1 cellular context compared by ENCODE assay signal in genomic region chr2:47905454-47906260, GRCh38.
TF ChIP-seq lines count a peak whose summit lies in the region.

No MANE protein-coding gene starts in this region.

TF ChIP-seq in HEK293, 187 proteins besides CTCF, POLR2A, EP300 and RAD21 (continued from another document and continues in another):
- no peak for TF ChIP-seq ZNF518A (tag by site-specific recombination; conservative IDR thresholded peaks at IDR 0.05; ENCODE audit: low read depth)
- no peak for TF ChIP-seq ZNF223 (tag by site-specific recombination; IDR thresholded peaks at IDR 0.05)
- no peak for TF ChIP-seq ZNF776 (tag by site-specific recombination; IDR thresholded peaks at IDR 0.05; ENCODE audit: borderline replicate concordance)
- no peak for TF ChIP-seq YY2 (tag by site-specific recombination; IDR thresholded peaks at IDR 0.05)
- no peak for TF ChIP-seq ZNF560 (tag by site-specific recombination; IDR thresholded peaks at IDR 0.05; ENCODE audit: borderline replicate concordance)
- TF ChIP-seq ZNF18 (tag by site-specific recombination; IDR thresholded peaks at IDR 0.05), result no peak
- TF ChIP-seq ZBTB17 (tag by site-specific recombination; IDR thresholded peaks at IDR 0.05), result 0 out of 2 replicates have a peak, but pooled peaks have one; percentile 9
- TF ChIP-seq ZNF148 (tag by site-specific recombination; IDR thresholded peaks at IDR 0.05; ENCODE audit: borderline replicate concordance), result no peak
- no peak for TF ChIP-seq ELK4 (IDR thresholded peaks at IDR 0.05; ENCODE audit: borderline replicate concordance, low read depth, low read length)
- no peak for TF ChIP-seq FEZF1 (tag by site-specific recombination; IDR thresholded peaks at IDR 0.05)
- no peak for TF ChIP-seq ZNF248 (tag by site-specific recombination; IDR thresholded peaks at IDR 0.05)
- no peak for TF ChIP-seq ZNF404 (tag by site-specific recombination; IDR thresholded peaks at IDR 0.05)
- no peak for TF ChIP-seq ZNF266 (tag by site-specific recombination; IDR thresholded peaks at IDR 0.05; ENCODE audit: low read depth)
- no peak for TF ChIP-seq GFI1B (tag by site-specific recombination; IDR thresholded peaks at IDR 0.05)
- peak; percentile 73 for TF ChIP-seq ZNF398 (tag by site-specific recombination; IDR thresholded peaks at IDR 0.05)
- no peak for TF ChIP-seq ZNF701 (tag by site-specific recombination; IDR thresholded peaks at IDR 0.05)
- no peak for TF ChIP-seq ZNF654 (tag by site-specific recombination; IDR thresholded peaks at IDR 0.05; ENCODE audit: low read depth)
- TF ChIP-seq ZNF792 (tag by site-specific recombination; IDR thresholded peaks at IDR 0.05), result no peak
- TF ChIP-seq ZNF785 (tag by site-specific recombination; IDR thresholded peaks at IDR 0.05), result no peak
- no peak for TF ChIP-seq KLF10 (tag by site-specific recombination; IDR thresholded peaks at IDR 0.05)
- no peak for TF ChIP-seq ZNF2 (tag by site-specific recombination; IDR thresholded peaks at IDR 0.05)
- no peak for TF ChIP-seq BCL6B (tag by site-specific recombination; IDR thresholded peaks at IDR 0.05)
- no peak for TF ChIP-seq ZSCAN30 (tag by site-specific recombination; IDR thresholded peaks at IDR 0.05)
- no peak for TF ChIP-seq ZNF610 (tag by site-specific recombination; IDR thresholded peaks at IDR 0.05; ENCODE audit: borderline replicate concordance)
- no peak for TF ChIP-seq ZNF169 (tag by site-specific recombination; IDR thresholded peaks at IDR 0.05)
- TF ChIP-seq ZNF548 (tag by site-specific recombination; IDR thresholded peaks at IDR 0.05), result no peak
- TF ChIP-seq GLI2 (tag by site-specific recombination; IDR thresholded peaks at IDR 0.05; ENCODE audit: borderline replicate concordance, low read depth), result no peak
- no peak for TF ChIP-seq ZNF146 (tag by site-specific recombination; IDR thresholded peaks at IDR 0.05)
- TF ChIP-seq KLF8 (tag by site-specific recombination; IDR thresholded peaks at IDR 0.05), result peak; percentile 41; the same call in 1 of the 2 replicates
- 0 out of 2 replicates have a peak, but pooled peaks have one; percentile 6 for TF ChIP-seq WT1 (tag by site-specific recombination; IDR thresholded peaks at IDR 0.05)
- no peak for TF ChIP-seq ZNF350 (tag by site-specific recombination; IDR thresholded peaks at IDR 0.05)
- no peak for TF ChIP-seq ZEB2 (tag by site-specific recombination; IDR thresholded peaks at IDR 0.05)
- TF ChIP-seq ZSCAN16 (tag by site-specific recombination; IDR thresholded peaks at IDR 0.05), result no peak
- no peak for TF ChIP-seq GLI4 (tag by site-specific recombination; IDR thresholded peaks at IDR 0.05)
- TF ChIP-seq ZNF133 (tag by site-specific recombination; IDR thresholded peaks at IDR 0.05), result no peak
- no peak for TF ChIP-seq ZNF585B (tag by site-specific recombination; IDR thresholded peaks at IDR 0.05)
- no peak for TF ChIP-seq ZNF521 (tag by site-specific recombination; IDR thresholded peaks at IDR 0.05)
- TF ChIP-seq MYNN (tag by site-specific recombination; IDR thresholded peaks at IDR 0.05; ENCODE audit: borderline replicate concordance), result no peak
- no peak for TF ChIP-seq ZNF501 (tag by site-specific recombination; IDR thresholded peaks at IDR 0.05)
- TF ChIP-seq ZNF670 (tag by site-specific recombination; IDR thresholded peaks at IDR 0.05; ENCODE audit: low read depth), result no peak
- TF ChIP-seq OSR2 (tag by site-specific recombination; IDR thresholded peaks at IDR 0.05), result no peak
- TF ChIP-seq ZBTB7A (tag by site-specific recombination; IDR thresholded peaks at IDR 0.05; ENCODE audit: low read depth), result no peak
- peak; percentile 33; the same call in 1 of the 2 replicates for TF ChIP-seq SP2 (tag by site-specific recombination; IDR thresholded peaks at IDR 0.05)
- no peak for TF ChIP-seq ZIC2 (tag by site-specific recombination; IDR thresholded peaks at IDR 0.05)
- no peak for TF ChIP-seq ZNF184 (tag by site-specific recombination; IDR thresholded peaks at IDR 0.05)
- no peak for TF ChIP-seq SP3 (tag by site-specific recombination; IDR thresholded peaks at IDR 0.05)
- TF ChIP-seq SETDB1 (IDR thresholded peaks at IDR 0.05; ENCODE audit: insufficient read length, low read length), result no peak
- no peak for TF ChIP-seq ZFP41 (tag by site-specific recombination; IDR thresholded peaks at IDR 0.05; ENCODE audit: borderline replicate concordance)
- TF ChIP-seq PRDM6 (tag by site-specific recombination; IDR thresholded peaks at IDR 0.05), result no peak
- TF ChIP-seq KLF7 (tag by site-specific recombination; IDR thresholded peaks at IDR 0.05; ENCODE audit: borderline replicate concordance), result no peak
- TF ChIP-seq ZNF324 (tag by site-specific recombination; IDR thresholded peaks at IDR 0.05), result no peak
- no peak for TF ChIP-seq ZNF214 (tag by site-specific recombination; IDR thresholded peaks at IDR 0.05; ENCODE audit: borderline replicate concordance)
- peak; percentile 29 for TF ChIP-seq EGR2 (tag by site-specific recombination; IDR thresholded peaks at IDR 0.05; ENCODE audit: low read depth)
- peak; percentile 48; the same call in 1 of the 2 replicates for TF ChIP-seq ZBTB8A (tag by site-specific recombination; IDR thresholded peaks at IDR 0.05)
- no peak for TF ChIP-seq YY1 (tag by site-specific recombination; IDR thresholded peaks at IDR 0.05)
- TF ChIP-seq ZNF596 (tag by site-specific recombination; IDR thresholded peaks at IDR 0.05), result no peak
- no peak for TF ChIP-seq ZNF157 (tag by site-specific recombination; IDR thresholded peaks at IDR 0.05)
- TF ChIP-seq ZNF580 (tag by site-specific recombination; IDR thresholded peaks at IDR 0.05), result no peak
- no peak for TF ChIP-seq ZNF112 (tag by site-specific recombination; IDR thresholded peaks at IDR 0.05)
- no peak for TF ChIP-seq ZNF626 (tag by site-specific recombination; IDR thresholded peaks at IDR 0.05)
- TF ChIP-seq ZNF239 (tag by site-specific recombination; IDR thresholded peaks at IDR 0.05), result no peak
